Comparison of ENCODE assay signal across 16 cellular contexts in the genomic region with DNA sequence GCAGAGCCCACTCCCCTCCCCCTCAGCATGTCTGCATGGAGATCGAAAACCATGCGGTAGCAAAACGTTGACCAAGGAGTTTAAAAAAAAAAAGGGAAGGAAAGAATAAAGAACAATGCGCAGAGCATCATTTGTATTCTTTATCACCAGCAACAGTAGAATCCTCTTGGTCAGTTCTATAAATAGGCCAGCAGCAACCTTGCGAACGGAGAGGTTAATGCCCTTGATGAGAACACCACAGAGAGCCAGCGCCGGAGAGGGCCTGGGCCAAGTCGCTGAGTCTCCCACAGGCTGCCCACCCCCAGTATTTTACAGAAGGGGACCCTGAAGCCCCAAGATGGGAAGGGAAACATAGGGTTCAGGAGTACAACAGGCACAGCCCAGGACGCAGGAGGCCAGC.
"Had no signal": no experiment of that assay in that cellular context is flagged by ENCODE, and none has a peak within 500 bp of the region (broad histone marks: within the 10 kb centered on the region; RNA-seq: fewer than 3 reads in every experiment).

No MANE protein-coding gene starts in this region.

- H3K27ac Mint-ChIP-seq: activated CD4-positive, alpha-beta T cell treated with anti-CD3 and anti-CD28 coated beads for 36 hours; activated naive CD4-positive, alpha-beta T cell treated with anti-CD3 and anti-CD28 coated beads, Interleukin-2, amount 10 ng/mL, durations not matched to agents 7 days and 5 days; dendritic cell treated with granulocyte-macrophage colony-stimulating factor and Interleukin-4, amounts not matched to agents 40 ng/mL and 50 ng/mL, for 4 days; mesothelial cell of epicardium had no signal

- H3K4me3 Mint-ChIP-seq: activated CD4-positive, alpha-beta T cell treated with anti-CD3 and anti-CD28 coated beads for 36 hours; activated naive CD4-positive, alpha-beta T cell treated with anti-CD3 and anti-CD28 coated beads, Interleukin-2, amount 10 ng/mL, durations not matched to agents 7 days and 5 days; activated T-helper 17 cell treated with anti-CD3 and anti-CD28 coated beads, Interleukin-2, amount 50 U/mL, for 72 hours; brain; dendritic cell treated with granulocyte-macrophage colony-stimulating factor and Interleukin-4, amounts not matched to agents 40 ng/mL and 50 ng/mL, for 4 days; mesothelial cell of epicardium had no signal

- H3K27me3 Mint-ChIP-seq: activated CD4-positive, alpha-beta T cell treated with anti-CD3 and anti-CD28 coated beads for 36 hours had no signal

- H3K4me3 ChIP-seq: lower lobe of right lung, tibial artery had no signal

- H3K4me1 ChIP-seq: lower lobe of right lung, tibial artery had no signal

- H3K9me3 Mint-ChIP-seq: activated naive CD4-positive, alpha-beta T cell treated with anti-CD3 and anti-CD28 coated beads, Interleukin-2, amount 10 ng/mL, durations not matched to agents 7 days and 5 days; activated T-helper 17 cell treated with anti-CD3 and anti-CD28 coated beads, Interleukin-2, amount 50 U/mL, for 72 hours; dendritic cell treated with granulocyte-macrophage colony-stimulating factor and Interleukin-4, amounts not matched to agents 40 ng/mL and 50 ng/mL, for 4 days; mesothelial cell of epicardium had no signal

- DNase-seq: activated CD4-positive, alpha-beta T cell treated with anti-CD3 and anti-CD28 coated beads for 36 hours; activated CD8-positive, alpha-beta memory T cell treated with anti-CD3 and anti-CD28 coated beads for 24 hours; activated naive CD4-positive, alpha-beta T cell treated with anti-CD3 and anti-CD28 coated beads, Interleukin-2, amount 10 ng/mL, durations not matched to agents 7 days and 5 days; amniotic stem cell; erythroblast; hippocampal formation; lower lobe of right lung; stimulated activated CD4-positive, alpha-beta T cell treated with anti-CD3 and anti-CD28 coated beads, Interleukin-15, amount 100 ng/mL, for 24 hours; stimulated activated CD4-positive, alpha-beta T cell treated with anti-CD3 and anti-CD28 coated beads, Interleukin-4, amount 100 ng/mL, for 24 hours; WERI-Rb-1 had no signal

- H2AFZ ChIP-seq: parathyroid adenoma had no signal

- H3K27ac ChIP-seq: lower lobe of right lung, parathyroid adenoma, tibial artery, WERI-Rb-1 had no signal

- H3K9me3 ChIP-seq: lower lobe of right lung, tibial artery had no signal

- H3K36me3 ChIP-seq: lower lobe of right lung, WERI-Rb-1 had no signal

- H3K9ac ChIP-seq: parathyroid adenoma had no signal
